1 cellular context compared by ENCODE assay signal in the genomic region with DNA sequence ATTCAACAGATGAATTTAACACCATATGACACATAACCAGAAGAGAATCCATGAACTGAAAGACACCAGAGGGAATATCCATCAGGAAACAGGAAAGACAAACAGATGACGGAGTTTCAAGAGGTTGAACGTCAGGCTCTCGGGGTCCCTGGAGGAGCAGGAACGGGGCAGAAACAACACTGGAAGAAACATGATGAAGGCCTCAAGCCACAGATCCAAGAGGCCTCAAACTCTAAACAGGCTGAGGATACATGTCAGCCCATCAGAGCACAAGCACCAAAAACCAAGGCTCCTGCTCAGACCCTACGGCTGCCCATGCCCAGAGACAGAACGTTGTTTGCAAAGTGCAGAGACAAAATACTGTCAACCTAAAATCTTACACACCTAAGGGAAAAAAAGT.
TF ChIP-seq lines count a peak whose summit lies in the region.

No MANE protein-coding gene starts in this region.

TF ChIP-seq in K562, 482 proteins besides CTCF, POLR2A, EP300 and RAD21:
- TF ChIP-seq ZNF589 (CRISPR knock-in tag; IDR thresholded peaks at IDR 0.05; ENCODE audit: low read depth) (no peak), FOS (IDR thresholded peaks at IDR 0.05; ENCODE audit: extremely low read depth, insufficient read length) (no peak), MAZ (CRISPR knock-in tag; conservative IDR thresholded peaks at IDR 0.05 in 1 of 2, IDR thresholded peaks at IDR 0.05 in 1 of 2) (no peak), SMARCA5 (IDR thresholded peaks at IDR 0.05) (no peak)
- TF ChIP-seq, protein P1, sequence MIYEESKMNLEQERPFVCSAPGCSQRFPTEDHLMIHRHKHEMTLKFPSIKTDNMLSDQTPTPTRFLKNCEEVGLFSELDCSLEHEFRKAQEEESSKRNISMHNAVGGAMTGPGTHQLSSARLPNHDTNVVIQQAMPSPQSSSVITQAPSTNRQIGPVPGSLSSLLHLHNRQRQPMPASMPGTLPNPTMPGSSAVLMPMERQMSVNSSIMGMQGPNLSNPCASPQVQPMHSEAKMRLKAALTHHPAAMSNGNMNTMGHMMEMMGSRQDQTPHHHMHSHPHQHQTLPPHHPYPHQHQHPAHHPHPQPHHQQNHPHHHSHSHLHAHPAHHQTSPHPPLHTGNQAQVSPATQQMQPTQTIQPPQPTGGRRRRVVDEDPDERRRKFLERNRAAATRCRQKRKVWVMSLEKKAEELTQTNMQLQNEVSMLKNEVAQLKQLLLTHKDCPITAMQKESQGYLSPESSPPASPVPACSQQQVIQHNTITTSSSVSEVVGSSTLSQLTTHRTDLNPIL (CRISPR knock-in tag; IDR thresholded peaks at IDR 0.05), result no peak
- TF ChIP-seq, protein P2, sequence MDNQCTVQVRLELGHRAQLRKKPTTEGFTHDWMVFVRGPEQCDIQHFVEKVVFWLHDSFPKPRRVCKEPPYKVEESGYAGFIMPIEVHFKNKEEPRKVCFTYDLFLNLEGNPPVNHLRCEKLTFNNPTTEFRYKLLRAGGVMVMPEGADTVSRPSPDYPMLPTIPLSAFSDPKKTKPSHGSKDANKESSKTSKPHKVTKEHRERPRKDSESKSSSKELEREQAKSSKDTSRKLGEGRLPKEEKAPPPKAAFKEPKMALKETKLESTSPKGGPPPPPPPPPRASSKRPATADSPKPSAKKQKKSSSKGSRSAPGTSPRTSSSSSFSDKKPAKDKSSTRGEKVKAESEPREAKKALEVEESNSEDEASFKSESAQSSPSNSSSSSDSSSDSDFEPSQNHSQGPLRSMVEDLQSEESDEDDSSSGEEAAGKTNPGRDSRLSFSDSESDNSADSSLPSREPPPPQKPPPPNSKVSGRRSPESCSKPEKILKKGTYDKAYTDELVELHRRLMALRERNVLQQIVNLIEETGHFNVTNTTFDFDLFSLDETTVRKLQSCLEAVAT (IDR thresholded peaks at IDR 0.05), result no peak
- TF ChIP-seq, protein P3, sequence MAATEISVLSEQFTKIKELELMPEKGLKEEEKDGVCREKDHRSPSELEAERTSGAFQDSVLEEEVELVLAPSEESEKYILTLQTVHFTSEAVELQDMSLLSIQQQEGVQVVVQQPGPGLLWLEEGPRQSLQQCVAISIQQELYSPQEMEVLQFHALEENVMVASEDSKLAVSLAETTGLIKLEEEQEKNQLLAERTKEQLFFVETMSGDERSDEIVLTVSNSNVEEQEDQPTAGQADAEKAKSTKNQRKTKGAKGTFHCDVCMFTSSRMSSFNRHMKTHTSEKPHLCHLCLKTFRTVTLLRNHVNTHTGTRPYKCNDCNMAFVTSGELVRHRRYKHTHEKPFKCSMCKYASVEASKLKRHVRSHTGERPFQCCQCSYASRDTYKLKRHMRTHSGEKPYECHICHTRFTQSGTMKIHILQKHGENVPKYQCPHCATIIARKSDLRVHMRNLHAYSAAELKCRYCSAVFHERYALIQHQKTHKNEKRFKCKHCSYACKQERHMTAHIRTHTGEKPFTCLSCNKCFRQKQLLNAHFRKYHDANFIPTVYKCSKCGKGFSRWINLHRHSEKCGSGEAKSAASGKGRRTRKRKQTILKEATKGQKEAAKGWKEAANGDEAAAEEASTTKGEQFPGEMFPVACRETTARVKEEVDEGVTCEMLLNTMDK (IDR thresholded peaks at IDR 0.05; ENCODE audit: borderline replicate concordance, insufficient read depth, low read depth, low read length, poor library complexity, severe bottlenecking), result no peak
TF ChIP-seq in K562: peak in this region for 0.
